9 cellular contexts compared by ENCODE assay signal in the genomic region with DNA sequence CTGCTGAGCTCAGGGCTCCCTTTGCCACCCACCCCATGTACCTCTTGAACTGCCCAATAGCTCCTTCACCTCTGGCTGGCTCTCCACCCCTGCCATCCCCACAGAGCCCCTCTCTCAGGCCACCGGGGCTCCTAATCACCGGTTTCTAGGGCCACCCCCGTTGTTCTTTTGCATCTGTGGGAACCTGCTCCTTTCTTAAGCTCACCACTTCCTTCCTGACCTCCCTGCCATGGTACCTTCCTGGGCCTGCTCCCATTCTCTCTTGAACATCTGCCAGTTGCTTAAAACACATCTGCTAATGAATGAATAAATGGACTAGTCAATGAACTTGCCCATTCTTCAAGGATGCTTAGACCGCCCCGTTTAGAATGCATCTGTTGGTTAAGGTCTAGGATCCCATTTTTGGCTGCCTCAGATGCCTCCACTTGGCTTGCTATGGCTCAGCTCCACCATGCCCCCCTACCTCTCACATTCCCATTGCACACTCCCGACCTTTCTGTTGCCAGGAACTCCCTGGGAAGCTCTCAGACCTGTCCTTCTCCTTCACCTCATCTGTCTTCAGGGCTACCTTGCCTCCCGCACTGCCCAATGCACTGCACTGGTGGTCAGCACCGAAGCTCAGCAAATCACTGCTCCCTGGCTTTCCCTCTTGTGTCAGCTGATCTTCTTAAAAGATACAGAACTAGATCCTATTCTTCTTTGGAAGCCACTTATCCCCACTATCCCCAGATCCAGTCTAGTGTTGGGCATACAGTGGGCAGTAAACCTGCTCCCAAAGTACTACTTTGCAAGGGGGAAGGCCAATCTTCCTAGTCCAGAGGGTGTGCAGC. TPM values are rescaled to one million over a fixed set of nuclear protein-coding genes. Genes with fewer than 3 reads are reported as not detected.
DNase-seq lines count a peak whose midpoint lies in the region; ATAC-seq and TF ChIP-seq lines count a peak whose summit lies in the region.
"Had no signal": no experiment of that assay in that cellular context is flagged by ENCODE, and none has a peak within 500 bp of the region (broad histone marks: within the 10 kb centered on the region; RNA-seq: fewer than 3 reads in every experiment).

No MANE protein-coding gene starts in this region.

- H3K27me3 ChIP-seq in CD4-positive, alpha-beta memory T cell (ENCODE audit: insufficient read depth, low read length): no peaks in the 10 kb centered on the region
- H3K27me3 ChIP-seq in neural cell (ENCODE audit: insufficient read depth, low read depth, low read length): no peaks in the 10 kb centered on the region
- H3K27me3 ChIP-seq in Karpas-422 (ENCODE audit: low read length): no peaks in the 10 kb centered on the region

- H3K9ac ChIP-seq in neural cell (ENCODE audit: low read length) (no peak overlapping the region), Karpas-422 (ENCODE audit: low read length) (no peak overlapping the region)

- peak overlapping the region; percentile 73 to 90 (median 81) for H3K4me3 Mint-ChIP-seq in CD4-positive, alpha-beta memory T cell

- no peak for TF ChIP-seq RAD21 in neural cell (conservative IDR thresholded peaks at IDR 0.05)

- H3K4me1 Mint-ChIP-seq in CD4-positive, alpha-beta memory T cell: peaks cover 18 to 30% (median 24%) of the 10 kb centered on the region in 4 donors

- TF ChIP-seq EP300 in neural cell (conservative IDR thresholded peaks at IDR 0.05; ENCODE audit: poor library complexity, severe bottlenecking): no peak

- no peaks in the 10 kb centered on the region for H3F3A ChIP-seq in neural cell (ENCODE audit: insufficient read depth, low read length, poor library complexity, severe bottlenecking)

- no peaks in the 10 kb centered on the region for H3K9me3 ChIP-seq in CD4-positive, alpha-beta memory T cell (ENCODE audit: control insufficient read depth in 1 of 2, low read length in 2 of 2)
- H3K9me3 ChIP-seq in neural cell (ENCODE audit: low read length): no peaks in the 10 kb centered on the region
- H3K9me3 ChIP-seq in Karpas-422 (ENCODE audit: low read length): no peaks in the 10 kb centered on the region

- H3K9me2 ChIP-seq in neural cell (ENCODE audit: insufficient read depth, low read length): no peaks in the 10 kb centered on the region
- H3K9me2 ChIP-seq in Karpas-422 (replicated peaks; ENCODE audit: insufficient read depth, low read length): no peaks in the 10 kb centered on the region

- peak overlapping the region in 6 of 7 donors; percentile 57 to 85 (median 62) for H3K27ac Mint-ChIP-seq in CD4-positive, alpha-beta memory T cell

- POLR2A ChIA-PET in CD4-positive, alpha-beta memory T cell (lab: Charles Lee; ENCODE audit: partially characterized antibody): no interaction called here

- TF ChIP-seq CTCF in coronary artery (IDR thresholded peaks at IDR 0.05) (no peak), neural cell (IDR thresholded peaks at IDR 0.05; ENCODE audit: poor library complexity, severe bottlenecking) (no peak)

- intact Hi-C loops in CD4-positive, alpha-beta memory T cell (cut with micrococcal nuclease): loop anchor here (10.0 kb wide), 1 partner anchor 110 kb away; no protein-coding TSS in a partner anchor

- H3K27ac ChIP-seq in CD4-positive, alpha-beta memory T cell (ENCODE audit: low read depth, low read length): no peak overlapping the region
- H3K27ac ChIP-seq in coronary artery: peak overlapping the region; percentile 83 to 97
- no peak overlapping the region for H3K27ac ChIP-seq in neural cell (ENCODE audit: low read length)
- H3K27ac ChIP-seq in Karpas-422 (ENCODE audit: low read length): no peak overlapping the region

- H4K20me1 ChIP-seq in neural cell (ENCODE audit: insufficient read depth): no peaks in the 10 kb centered on the region
- no peaks in the 10 kb centered on the region for H4K20me1 ChIP-seq in Karpas-422 (ENCODE audit: insufficient read depth, low read depth, low read length)

- H3K36me3 Mint-ChIP-seq in CD4-positive, alpha-beta memory T cell: no peaks in the 10 kb centered on the region

- H2AFZ ChIP-seq in neural cell (ENCODE audit: low read depth, low read length): no peak overlapping the region
- no peak overlapping the region for H2AFZ ChIP-seq in Karpas-422 (ENCODE audit: low read length)

- H3K79me2 ChIP-seq in neural cell (replicated peaks; ENCODE audit: insufficient read depth, low read length) (peaks cover 9% of the 10 kb centered on the region), Karpas-422 (ENCODE audit: low read length) (no peaks in the 10 kb centered on the region)

- H3K36me3 ChIP-seq in CD4-positive, alpha-beta memory T cell (ENCODE audit: insufficient read depth, low read length): no peaks in the 10 kb centered on the region
- H3K36me3 ChIP-seq in neural cell (ENCODE audit: insufficient read depth, low read length) (peaks cover 4% of the 10 kb centered on the region), Karpas-422 (ENCODE audit: insufficient read depth, low read length) (no peaks in the 10 kb centered on the region)

- H3K27me3 Mint-ChIP-seq in CD4-positive, alpha-beta memory T cell: no peaks in the 10 kb centered on the region

- H3K4me3 ChIP-seq in CD4-positive, alpha-beta memory T cell (ENCODE audit: low read length in 2 of 2): peak overlapping the region in 1 of 2 donors; percentile 29
- peak overlapping the region; percentile 49 for H3K4me3 ChIP-seq in Jurkat, Clone E6-1 (ENCODE audit: low read length)
- H3K4me3 ChIP-seq in coronary artery (peak overlapping the region; percentile 60), neural cell (ENCODE audit: low read length) (no peak overlapping the region), Karpas-422 (ENCODE audit: low read length) (no peak overlapping the region)

- no peak overlapping the region for H3K4me2 ChIP-seq in neural cell (ENCODE audit: low read length)
- no peak overlapping the region for H3K4me2 ChIP-seq in Karpas-422 (ENCODE audit: low read depth, low read length, poor library complexity, severe bottlenecking)

- CTCF ChIA-PET in CD4-positive, alpha-beta memory T cell (lab: Charles Lee; ENCODE audit: partially characterized antibody): interaction anchor here (0.7 to 2.9 kb wide), 6 partner anchors 8 to 153 kb away, joined by 3 to 12 read pairs (median 7); a partner anchor contains a TSS

- peak in 1 of 5 donors; percentile 2 for DNase-seq in CD4-positive, alpha-beta memory T cell
- DNase-seq in Jurkat, Clone E6-1 (ENCODE audit: low read depth, low spot score): peak; percentile 86
- peak; percentile 72 for DNase-seq in coronary artery (ENCODE audit: low spot score)
- DNase-seq in iPS-NIHi11 (ENCODE audit: low spot score): no peak
- DNase-seq in Karpas-422: no peak
- no peak for DNase-seq in NCI-H128 (lab: John Stamatoyannopoulos, UW; ENCODE audit: unreplicated experiment)
- DNase-seq: effector CD4-positive, alpha-beta T cell had no signal

- H3K9me3 Mint-ChIP-seq in CD4-positive, alpha-beta memory T cell: no peaks in the 10 kb centered on the region

- H3K4me1 ChIP-seq in CD4-positive, alpha-beta memory T cell (ENCODE audit: insufficient read depth, low read length): peaks cover 27% of the 10 kb centered on the region
- H3K4me1 ChIP-seq in Karpas-422 (ENCODE audit: low read length): no peaks in the 10 kb centered on the region

- ATAC-seq in GM19035 (IDR thresholded peaks at IDR 0.05; ENCODE audit: unreplicated experiment): no peak

TF ChIP-seq in neural cell, 6 proteins besides CTCF, POLR2A, EP300 and RAD21:
- TF ChIP-seq POLR2AphosphoS5 (IDR thresholded peaks at IDR 0.05): peak; percentile 15
- no peak for TF ChIP-seq EZH2 (IDR thresholded peaks at IDR 0.05; ENCODE audit: borderline replicate concordance, insufficient read depth, low read length, poor library complexity, severe bottlenecking)
- TF ChIP-seq SMC3 (conservative IDR thresholded peaks at IDR 0.05; ENCODE audit: poor library complexity): no peak

RNA-seq across cellular contexts. Expression of a gene that starts 9.1 kb away (rescaled TPM):
- total RNA-seq in CD4-positive, alpha-beta memory T cell: under 1 TPM in 1 of 2 experiments, not detected in 1; 0.23 TPM
- under 1 TPM in 1 of 2 donors, not detected in 1; 0.48 TPM for polyA plus RNA-seq in CD4-positive, alpha-beta memory T cell
- polyA plus RNA-seq in Jurkat, Clone E6-1 (2012; ENCODE audit: insufficient read depth, insufficient read length): 0.80 TPM
- 30.1 and 56.6 TPM in 2 replicates for polyA plus RNA-seq in neural cell
- polyA minus RNA-seq in neural cell: 95.4 and 113 TPM in 2 replicates
- not detected in 2 replicates for total RNA-seq in Karpas-422 (2014; rRNA removed; shearing (Covaris generic); ENCODE audit: low replicate concordance)

Comparison
In these comparisons a context has a peak if more than half of its experiments do, and no peak if none do; other contexts are left out.
1. DNase-seq: peak in Jurkat, Clone E6-1 (single experiment) and coronary artery (single experiment); none in iPS-NIHi11 (single experiment), Karpas-422 (single experiment) and NCI-H128 (single experiment).
2. H3K27ac ChIP-seq: peak in coronary artery (2 of 2); none in CD4-positive, alpha-beta memory T cell (single experiment), neural cell (single experiment) and Karpas-422 (single experiment).
3. H3K4me3 ChIP-seq: peak in Jurkat, Clone E6-1 (single experiment) and coronary artery (single experiment); none in neural cell (single experiment) and Karpas-422 (single experiment).